In the genomic region with DNA sequence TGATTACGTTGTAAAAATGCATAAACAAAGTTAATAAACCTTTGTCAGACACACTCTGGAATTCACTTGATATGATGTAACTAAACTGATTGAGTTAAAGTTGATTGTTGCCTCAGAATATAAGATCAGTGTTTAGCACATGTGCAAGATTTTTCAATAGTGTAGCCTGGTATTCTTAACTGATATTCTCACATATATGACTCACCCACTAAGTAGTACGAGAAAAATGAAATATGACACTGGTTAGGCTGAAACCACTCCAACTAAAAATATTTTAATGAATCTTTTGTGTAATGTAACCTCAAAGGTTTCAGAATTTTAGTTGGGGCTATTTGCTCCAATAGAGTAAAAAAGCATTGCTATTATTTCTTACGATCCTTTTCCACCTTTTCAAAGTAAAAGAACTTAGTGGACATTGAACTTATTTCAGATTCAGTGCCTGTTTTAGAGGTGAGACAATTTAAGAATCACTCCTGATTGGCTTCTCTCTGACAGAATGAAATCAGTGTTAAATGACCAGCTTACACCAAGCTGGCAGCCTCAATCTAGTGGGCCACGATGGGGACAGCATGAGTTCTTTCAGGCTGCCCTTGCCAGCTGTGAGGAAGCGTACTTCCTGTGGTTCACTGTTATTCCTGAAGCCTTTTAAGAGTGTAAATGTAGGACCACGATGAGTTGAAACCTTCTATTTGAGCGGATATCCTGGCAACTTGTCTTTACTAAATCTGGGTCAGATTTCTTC, we compare ENCODE assay signal across 12 cellular contexts.
A peak's percentile ranks its signal among the peaks of the same experiment; 100 is the strongest.
DNase-seq lines count a peak whose midpoint lies in the region; ATAC-seq and TF ChIP-seq lines count a peak whose summit lies in the region.
"Had no signal": no experiment of that assay in that cellular context is flagged by ENCODE, and none has a peak within 500 bp of the region (broad histone marks: within the 10 kb centered on the region; RNA-seq: fewer than 3 reads in every experiment).

No MANE protein-coding gene starts in this region.

- CTCF ChIA-PET in RWPE1 (lab: Yijun Ruan, JAX), result no interaction called here

- H3K4me1 ChIP-seq in skeletal muscle satellite cell (ENCODE audit: control insufficient read depth, insufficient read depth, low read length), result peaks cover 13% of the 10 kb centered on the region
- H3K4me1 ChIP-seq: heart left ventricle had no signal

- H3K4me3 ChIP-seq in fibroblast of mammary gland (ENCODE audit: control insufficient read depth, low read depth, low read length) (no peak overlapping the region), skeletal muscle satellite cell (ENCODE audit: low read length) (peak overlapping the region; percentile 44)
- H3K4me3 ChIP-seq: cardiac muscle cell, heart left ventricle had no signal

- H3K36me3 ChIP-seq in skeletal muscle satellite cell (ENCODE audit: insufficient read depth, low read length), result no peaks in the 10 kb centered on the region
- H3K36me3 ChIP-seq: cardiac muscle cell, heart left ventricle had no signal

- TF ChIP-seq CTCF in RWPE1 (conservative IDR thresholded peaks at IDR 0.05; ENCODE audit: low read depth) (no peak), fibroblast of mammary gland (conservative IDR thresholded peaks at IDR 0.05; ENCODE audit: control insufficient read depth, insufficient read depth, low read depth, low read length) (no peak)

- DNase-seq in NCI-H2107 treated with DMSO at 0.1 percent for 48 hours (lab: John Stamatoyannopoulos, UW; ENCODE audit: unreplicated experiment) (peak; percentile 27), NCI-H2107 (lab: John Stamatoyannopoulos, UW) (no peak), RWPE1 (ENCODE audit: low spot score) (peak; percentile 58), fibroblast of mammary gland (ENCODE audit: low read depth) (peak; percentile 80), occipital lobe (lab: John Stamatoyannopoulos, UW) (no peak)
- DNase-seq: heart left ventricle, naive B cell, NCI-H1417 treated with DMSO at 0.1 percent for 48 hours had no signal

- no peak for ATAC-seq in HG03097 (IDR thresholded peaks at IDR 0.05; ENCODE audit: low FRiP score, unreplicated experiment)
- no peak for ATAC-seq in GM19023 (IDR thresholded peaks at IDR 0.05; ENCODE audit: unreplicated experiment)
- ATAC-seq: heart left ventricle had no signal

- no peaks in the 10 kb centered on the region for H3K9me3 ChIP-seq in skeletal muscle satellite cell (replicated peaks; ENCODE audit: low read length)
- H3K9me3 ChIP-seq: heart left ventricle had no signal

- peak overlapping the region; percentile 73 for H3K9ac ChIP-seq in skeletal muscle satellite cell (ENCODE audit: low read depth, low read length)

- H3K27me3 ChIP-seq in skeletal muscle satellite cell (ENCODE audit: control insufficient read depth, insufficient read depth, low read length), result no peaks in the 10 kb centered on the region
- H3K27me3 ChIP-seq: cardiac muscle cell, heart left ventricle had no signal

- H3K4me2 ChIP-seq in skeletal muscle satellite cell (ENCODE audit: low read length), result peak overlapping the region; percentile 67

- POLR2A ChIA-PET in RWPE1 (lab: Yijun Ruan, JAX; ENCODE audit: low non-redundant PET), result no interaction called here

- H3K27ac ChIP-seq in RWPE1, result peak overlapping the region; percentile 57; the same call in 1 of the 2 replicates
- H3K27ac ChIP-seq: cardiac muscle cell, heart left ventricle had no signal

Comparison
In these comparisons a context has a peak if more than half of its experiments do, and no peak if none do; other contexts are left out.
1. DNase-seq: peak in NCI-H2107 treated with DMSO at 0.1 percent for 48 hours (single experiment), RWPE1 (single experiment) and fibroblast of mammary gland (single experiment); none in NCI-H2107 (single experiment) and occipital lobe (single experiment).